ENCODE assay signal across 1 cellular context in the genomic region with DNA sequence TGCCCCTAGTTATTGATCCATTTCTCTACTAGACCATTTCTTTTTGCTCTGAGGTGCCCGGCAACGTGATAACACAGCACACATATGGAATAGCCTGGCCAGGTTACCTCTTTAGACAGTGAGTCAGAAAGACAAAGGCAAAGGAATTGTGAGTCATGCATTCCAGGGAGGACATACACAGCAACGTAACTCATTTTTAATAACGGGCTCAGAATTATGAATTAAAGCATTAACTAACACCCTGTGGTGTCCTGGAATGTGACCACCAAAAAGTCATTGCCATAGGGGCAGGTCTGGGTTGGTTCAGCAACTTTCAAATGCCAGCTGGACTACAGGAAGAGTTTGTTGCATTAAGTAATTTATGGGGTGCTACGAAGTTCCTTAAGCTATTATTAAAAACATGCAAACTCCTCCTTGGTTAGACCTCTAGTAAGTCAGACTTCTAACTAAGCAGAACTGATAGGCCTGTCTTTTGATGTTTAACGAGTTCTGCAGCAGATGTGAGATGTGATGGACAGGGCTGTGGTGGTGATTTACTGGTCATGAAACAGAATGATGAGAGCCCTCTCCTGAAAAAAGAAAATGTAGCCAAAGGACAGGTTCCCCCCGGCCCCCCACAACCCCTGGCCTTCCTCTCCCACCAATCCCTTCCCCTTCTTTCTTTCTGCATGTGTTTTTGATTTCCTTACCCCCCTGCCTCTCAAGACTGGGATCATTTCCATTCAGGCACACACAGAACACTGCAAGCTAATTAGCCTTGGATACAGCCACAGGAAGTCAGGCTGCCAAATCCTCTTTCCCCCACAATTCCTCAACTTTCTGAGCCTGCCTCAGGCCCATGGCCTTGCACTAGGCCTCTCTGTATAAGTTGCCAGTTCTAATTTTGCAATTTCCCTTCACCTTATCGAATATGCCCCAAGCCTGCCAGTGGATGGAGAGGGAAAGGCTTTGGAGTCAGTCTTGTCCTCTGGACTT.
TF ChIP-seq lines count a peak whose summit lies in the region.

No MANE protein-coding gene starts in this region.

TF ChIP-seq in HEK293, 187 proteins besides CTCF, POLR2A, EP300 and RAD21 (continued from another document):
- TF ChIP-seq, protein P1, sequence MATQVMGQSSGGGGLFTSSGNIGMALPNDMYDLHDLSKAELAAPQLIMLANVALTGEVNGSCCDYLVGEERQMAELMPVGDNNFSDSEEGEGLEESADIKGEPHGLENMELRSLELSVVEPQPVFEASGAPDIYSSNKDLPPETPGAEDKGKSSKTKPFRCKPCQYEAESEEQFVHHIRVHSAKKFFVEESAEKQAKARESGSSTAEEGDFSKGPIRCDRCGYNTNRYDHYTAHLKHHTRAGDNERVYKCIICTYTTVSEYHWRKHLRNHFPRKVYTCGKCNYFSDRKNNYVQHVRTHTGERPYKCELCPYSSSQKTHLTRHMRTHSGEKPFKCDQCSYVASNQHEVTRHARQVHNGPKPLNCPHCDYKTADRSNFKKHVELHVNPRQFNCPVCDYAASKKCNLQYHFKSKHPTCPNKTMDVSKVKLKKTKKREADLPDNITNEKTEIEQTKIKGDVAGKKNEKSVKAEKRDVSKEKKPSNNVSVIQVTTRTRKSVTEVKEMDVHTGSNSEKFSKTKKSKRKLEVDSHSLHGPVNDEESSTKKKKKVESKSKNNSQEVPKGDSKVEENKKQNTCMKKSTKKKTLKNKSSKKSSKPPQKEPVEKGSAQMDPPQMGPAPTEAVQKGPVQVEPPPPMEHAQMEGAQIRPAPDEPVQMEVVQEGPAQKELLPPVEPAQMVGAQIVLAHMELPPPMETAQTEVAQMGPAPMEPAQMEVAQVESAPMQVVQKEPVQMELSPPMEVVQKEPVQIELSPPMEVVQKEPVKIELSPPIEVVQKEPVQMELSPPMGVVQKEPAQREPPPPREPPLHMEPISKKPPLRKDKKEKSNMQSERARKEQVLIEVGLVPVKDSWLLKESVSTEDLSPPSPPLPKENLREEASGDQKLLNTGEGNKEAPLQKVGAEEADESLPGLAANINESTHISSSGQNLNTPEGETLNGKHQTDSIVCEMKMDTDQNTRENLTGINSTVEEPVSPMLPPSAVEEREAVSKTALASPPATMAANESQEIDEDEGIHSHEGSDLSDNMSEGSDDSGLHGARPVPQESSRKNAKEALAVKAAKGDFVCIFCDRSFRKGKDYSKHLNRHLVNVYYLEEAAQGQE (tag by site-specific recombination; IDR thresholded peaks at IDR 0.05): no peak
- TF ChIP-seq ZNF660 (tag by site-specific recombination; IDR thresholded peaks at IDR 0.05): peak; percentile 48; the same call in 1 of the 2 replicates
